8 cellular contexts compared by ENCODE assay signal in genomic region chr20:63707558-63708300, GRCh38. TPM values are rescaled to one million over a fixed set of nuclear protein-coding genes. Genes with fewer than 3 reads are reported as not detected.
DNase-seq lines count a peak whose midpoint lies in the region; ATAC-seq, FAIRE-seq and TF ChIP-seq lines count a peak whose summit lies in the region.

Gene ARFRP1, minus strand, starts transcription at chr20:63707976. Its CDS starts 885 bp downstream, at chr20:63707091.
A gene with protein sequence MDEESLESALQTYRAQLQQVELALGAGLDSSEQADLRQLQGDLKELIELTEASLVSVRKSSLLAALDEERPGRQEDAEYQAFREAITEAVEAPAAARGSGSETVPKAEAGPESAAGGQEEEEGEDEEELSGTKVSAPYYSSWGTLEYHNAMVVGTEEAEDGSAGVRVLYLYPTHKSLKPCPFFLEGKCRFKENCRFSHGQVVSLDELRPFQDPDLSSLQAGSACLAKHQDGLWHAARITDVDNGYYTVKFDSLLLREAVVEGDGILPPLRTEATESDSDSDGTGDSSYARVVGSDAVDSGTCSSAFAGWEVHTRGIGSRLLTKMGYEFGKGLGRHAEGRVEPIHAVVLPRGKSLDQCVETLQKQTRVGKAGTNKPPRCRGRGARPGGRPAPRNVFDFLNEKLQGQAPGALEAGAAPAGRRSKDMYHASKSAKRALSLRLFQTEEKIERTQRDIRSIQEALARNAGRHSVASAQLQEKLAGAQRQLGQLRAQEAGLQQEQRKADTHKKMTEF (plus strand): TSS chr20:63708039. CDS start chr20:63708581, 542 bp downstream.

- H3K79me2 ChIP-seq in keratinocyte (ENCODE audit: control insufficient read depth, insufficient read depth, low read length), result peaks cover 69% of the 10 kb centered on the region

- FAIRE-seq in keratinocyte (lab: Jason Lieb, UNC), result no peak

- in situ Hi-C loops in GM18951 (cut with MboI; ENCODE audit: low sequenced_read_pairs, unreplicated experiment), result no loop called here

- DNase-seq in AG04450 (ENCODE audit: low read depth, low spot score) (peak; percentile 16), NCI-H446 treated with DMSO at 0.1 percent for 48 hours (lab: John Stamatoyannopoulos, UW) (peak; percentile 65), cerebellar cortex (ENCODE audit: low spot score) (peak; percentile 78), keratinocyte (ENCODE audit: low read depth, low spot score) (no peak)
- peak; percentile 89 for DNase-seq in activated CD4-positive, CD25-positive, alpha-beta regulatory T cell treated with anti-CD3 and anti-CD28 coated beads, Interleukin-2, amount 50 U/mL, for 72 hours
- peak; percentile 79 to 87 for DNase-seq in stimulated activated CD4-positive, alpha-beta T cell treated with anti-CD3 and anti-CD28 coated beads, Interleukin-15, amount 100 ng/mL, for 1 hour (ENCODE audit: low read depth in 1 of 2, low spot score in 1 of 2)

- H2AFZ ChIP-seq in keratinocyte (ENCODE audit: control insufficient read depth, low read length), result peak within 1 kb of the TSS; percentile 49

- H3K36me3 ChIP-seq in keratinocyte (ENCODE audit: control insufficient read depth in 2 of 2, extremely low read depth in 1 of 2, insufficient read depth in 2 of 2, low read length in 2 of 2), result peaks cover 25 to 32% of the 10 kb centered on the region in 2 experiments

- TF ChIP-seq POLR2A in GM18951 (IDR thresholded peaks at IDR 0.05; ENCODE audit: extremely low read depth, insufficient read depth, insufficient read length), result peak; percentile 72

- no peaks in the 10 kb centered on the region for H3K9me1 ChIP-seq in keratinocyte (ENCODE audit: control insufficient read depth, extremely low read depth, insufficient read depth, low read length)

- H3K9me3 ChIP-seq in AG04450 (ENCODE audit: control insufficient read depth, insufficient read depth, low read length) (peaks cover 3% of the 10 kb centered on the region; the same call in 1 of the 2 replicates), keratinocyte (ENCODE audit: control insufficient read depth, low read depth, low read length) (no peaks in the 10 kb centered on the region)

- H3K4me2 ChIP-seq in keratinocyte (ENCODE audit: control insufficient read depth, extremely low read depth, insufficient read depth, low read depth, low read length), result peak within 1 kb of the TSS; percentile 80

- POLR2A ChIA-PET in AG04450 (lab: Yijun Ruan, JAX), result interaction anchor here (0.5 to 2.3 kb wide), 11 partner anchors 9 to 250 kb away, joined by 3 to 15 read pairs (median 3); partner anchors contain the start of genes LIME1, RTEL1, TPD52L2 and UCKL1

- no peak within 1 kb of the TSS for H3K27ac ChIP-seq in AG04450 (ENCODE audit: low read depth, low read length)
- H3K27ac ChIP-seq in keratinocyte (ENCODE audit: control insufficient read depth, insufficient read depth, low read length), result peak within 1 kb of the TSS; percentile 54

- H3K4me3 ChIP-seq in AG04450 (ENCODE audit: low read depth, low read length) (peak within 1 kb of the TSS; percentile 81), keratinocyte (ENCODE audit: control insufficient read depth in 2 of 3, extremely low read depth in 1 of 3, insufficient read depth in 2 of 3, low read depth in 1 of 3, low read length in 3 of 3) (peak within 1 kb of the TSS; percentile 77 to 81 (median 79))

- dilution Hi-C loops in keratinocyte (cut with MboI; ENCODE audit: extremely low pct_ligation_motif_present, low sequenced_read_pairs), result no loop called here

- peaks cover 4% of the 10 kb centered on the region for H4K20me1 ChIP-seq in keratinocyte (ENCODE audit: control insufficient read depth, extremely low read depth, insufficient read depth, low read length)

- peak within 1 kb of the TSS; percentile 85 for H3K9ac ChIP-seq in keratinocyte (ENCODE audit: control insufficient read depth, extremely low read depth, insufficient read depth, low read length)

- H3K4me1 ChIP-seq in keratinocyte (ENCODE audit: control insufficient read depth, extremely low read depth, insufficient read depth, low read length), result peaks cover 21% of the 10 kb centered on the region

- CTCF ChIA-PET in AG04450 (lab: Charles Lee), result interaction anchor here (0.5 kb wide), 1 partner anchor 15 kb away, joined by 3 read pairs; no protein-coding TSS in a partner anchor

- H3K27me3 ChIP-seq in AG04450 (ENCODE audit: control insufficient read depth, insufficient read depth, low read length), result no peaks in the 10 kb centered on the region
- H3K27me3 ChIP-seq in keratinocyte (ENCODE audit: control insufficient read depth, extremely low read depth, insufficient read depth, low read length), result no peaks in the 10 kb centered on the region

- TF ChIP-seq CTCF in AG04450 (IDR thresholded peaks at IDR 0.05; ENCODE audit: low read depth, low read length), result no peak
- TF ChIP-seq CTCF in keratinocyte (optimal IDR thresholded peaks at IDR 0.05 in 1 of 3, IDR thresholded peaks at IDR 0.05 in 1 of 3, conservative IDR thresholded peaks at IDR 0.05 in 1 of 3; ENCODE audit: extremely low read depth in 1 of 3, insufficient read depth in 2 of 3, low read length in 3 of 3), result no peak

- peak; percentile 70 for ATAC-seq in HG03196 (IDR thresholded peaks at IDR 0.05; ENCODE audit: unreplicated experiment)

RNA-seq across cellular contexts. Expression of gene ARFRP1, which starts in this region (rescaled TPM):
- 21.4 and 23.8 TPM in 2 replicates for polyA plus RNA-seq in AG04450 (2011; rRNA removed)
- polyA minus RNA-seq in AG04450 (2011; rRNA and poly(A)+ RNA removed), result 21.6 and 22.1 TPM in 2 replicates
- 29.7 to 37.4 TPM (median 30.4 TPM) in 3 replicates for polyA plus RNA-seq in keratinocyte
- polyA plus RNA-seq in keratinocyte (2011; ENCODE audit: low read depth), result 20.9 TPM
- polyA plus RNA-seq in keratinocyte (2011; cell fraction: cytosol; rRNA removed), result 15.8 and 25.3 TPM in 2 replicates
- 46.0 and 47.3 TPM in 2 replicates for polyA plus RNA-seq in keratinocyte (2011; cell fraction: nucleus; rRNA removed)
- polyA plus RNA-seq in keratinocyte (2012; ENCODE audit: low replicate concordance), result 18.3 and 33.6 TPM in 2 replicates
- 12.5 to 46.9 TPM (median 15.5 TPM) in 3 replicates for polyA minus RNA-seq in keratinocyte
- polyA minus RNA-seq in keratinocyte (2011; cell fraction: cytosol; rRNA and poly(A)+ RNA removed), result 21.1 TPM
- 14.7 and 14.8 TPM in 2 replicates for polyA minus RNA-seq in keratinocyte (2011; cell fraction: nucleus; rRNA and poly(A)+ RNA removed)

RNA-seq across cellular contexts. Expression of the second gene that starts in this region (rescaled TPM):
- polyA plus RNA-seq in AG04450 (2011; rRNA removed) (8.7 and 10.6 TPM in 2 replicates), keratinocyte (7.8 to 13.5 TPM (median 12.2 TPM) in 3 replicates)
- 8.0 and 13.3 TPM in 2 replicates for polyA minus RNA-seq in AG04450 (2011; rRNA and poly(A)+ RNA removed)
- 6.3 TPM for polyA plus RNA-seq in keratinocyte (2011; ENCODE audit: low read depth)
- polyA plus RNA-seq in keratinocyte (2011; cell fraction: cytosol; rRNA removed), result 3.9 and 8.9 TPM in 2 replicates
- polyA plus RNA-seq in keratinocyte (2011; cell fraction: nucleus; rRNA removed), result 24.4 and 29.3 TPM in 2 replicates
- polyA plus RNA-seq in keratinocyte (2012; ENCODE audit: low replicate concordance), result 9.7 and 18.1 TPM in 2 replicates
- 6.9 to 20.2 TPM (median 9.2 TPM) in 3 replicates for polyA minus RNA-seq in keratinocyte
- 8.8 TPM for polyA minus RNA-seq in keratinocyte (2011; cell fraction: cytosol; rRNA and poly(A)+ RNA removed)
- 6.9 and 9.7 TPM in 2 replicates for polyA minus RNA-seq in keratinocyte (2011; cell fraction: nucleus; rRNA and poly(A)+ RNA removed)
